20 cellular contexts compared by ENCODE assay signal in the genomic region with DNA sequence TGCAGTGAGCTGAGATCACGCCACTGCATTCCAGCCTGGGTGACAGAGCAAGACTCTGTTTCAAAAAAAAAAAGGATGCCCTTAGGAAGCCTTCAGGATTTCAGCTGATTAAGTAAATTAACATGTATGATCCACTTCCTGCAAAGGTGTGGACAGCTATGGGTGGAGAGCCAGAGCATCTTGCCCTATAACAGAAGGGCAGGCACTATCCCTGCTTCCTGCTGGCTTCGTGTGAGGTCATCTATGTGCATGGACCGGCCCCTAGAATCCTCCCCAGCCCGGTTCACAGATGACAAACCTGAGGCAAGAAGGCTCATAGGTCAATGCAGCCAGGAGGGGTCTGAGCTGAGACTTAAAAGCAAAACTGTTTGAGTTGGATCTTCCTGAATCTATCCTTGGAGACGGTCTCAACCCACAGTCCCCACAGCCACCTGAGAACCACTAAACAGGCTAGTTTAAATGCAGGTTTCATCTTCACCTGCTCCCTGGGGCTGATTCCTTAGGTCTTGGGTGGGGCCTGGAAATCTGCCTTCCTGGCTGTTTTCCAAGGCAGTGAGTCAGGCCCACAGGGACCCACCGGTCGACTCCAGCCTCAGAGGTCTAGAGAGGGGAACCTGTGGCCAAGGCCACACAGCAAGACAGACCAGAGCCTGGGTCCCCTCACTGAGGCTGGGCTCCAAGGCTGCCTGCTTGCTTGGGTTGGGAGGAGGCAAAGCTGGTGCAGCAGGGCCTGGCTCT. TPM values are rescaled to one million over a fixed set of nuclear protein-coding genes. Genes with fewer than 3 reads are reported as not detected.
DNase-seq lines count a peak whose midpoint lies in the region; ATAC-seq and TF ChIP-seq lines count a peak whose summit lies in the region.
"Had no signal": no experiment of that assay in that cellular context is flagged by ENCODE, and none has a peak within 500 bp of the region (broad histone marks: within the 10 kb centered on the region; RNA-seq: fewer than 3 reads in every experiment).

No MANE protein-coding gene starts in this region.

- peaks cover 27% of the 10 kb centered on the region for H3F3A ChIP-seq in PC-9 (ENCODE audit: insufficient read depth, low read depth)

- DNase-seq in PC-9 = peak; percentile 68 to 97
- DNase-seq in memory B cell (ENCODE audit: low spot score in 2 of 2) = no peak
- no peak for DNase-seq in NCI-H774 (lab: John Stamatoyannopoulos, UW)
- no peak for DNase-seq in right lobe of liver
- no peak for DNase-seq in activated CD8-positive, alpha-beta T cell treated with anti-CD3 and anti-CD28 coated beads for 36 hours
- no peak for DNase-seq in effector CD4-positive, alpha-beta T cell
- DNase-seq: activated CD8-positive, alpha-beta memory T cell treated with anti-CD3 and anti-CD28 coated beads for 24 hours; activated effector memory CD4-positive, alpha-beta T cell treated with anti-CD3 and anti-CD28 coated beads, Interleukin-2, amount 50 U/mL, for 16 hours; anterior cingulate cortex; colonic mucosa; IMR-90; NCI-H2227 treated with DMSO at 0.1 percent for 48 hours; OCI-M1; small intestine; stimulated activated naive CD8-positive, alpha-beta T cell treated with anti-CD3 and anti-CD28 coated beads, Interleukin-15, Interleukin-2, amounts not matched to agents 100 U/mL and 50 U/mL, for 24 hours had no signal

- peak overlapping the region; percentile 60 for H3K4me2 ChIP-seq in PC-9

- WGBS in right lobe of liver (ENCODE audit: insufficient coverage, low coverage, low lambda C conversion rate, missing lambda C conversion rate) = 88% methylated on average over 1 of the region's 7 CpGs

- intact Hi-C loops in PC-9 (cut with micrococcal nuclease; ENCODE audit: unreplicated experiment) (loop anchor here (1.0 kb wide), 1 partner anchor 97 kb away; no protein-coding TSS in a partner anchor), right lobe of liver (cut with DNase I) (no loop called here)
- intact Hi-C loops in activated CD8-positive, alpha-beta T cell treated with anti-CD3 and anti-CD28 coated beads for 36 hours (cut with micrococcal nuclease) = no loop called here

- peak overlapping the region; percentile 26; the same call in 1 of the 2 replicates for H2AFZ ChIP-seq in PC-9
- H2AFZ ChIP-seq: parathyroid adenoma had no signal

- POLR2A ChIA-PET in PC-9 (lab: Charles Lee; ENCODE audit: unreplicated experiment) = no interaction called here
- POLR2A ChIA-PET in activated CD8-positive, alpha-beta T cell treated with anti-CD3 and anti-CD28 coated beads for 36 hours (lab: Charles Lee) = no interaction called here

- no peak overlapping the region for H3K4me3 Mint-ChIP-seq in memory B cell
- H3K4me3 Mint-ChIP-seq in activated CD8-positive, alpha-beta T cell treated with anti-CD3 and anti-CD28 coated beads for 36 hours = no peak overlapping the region

- ATAC-seq in GM18511 (IDR thresholded peaks at IDR 0.05; ENCODE audit: unreplicated experiment) = peak; percentile 17
- peak; percentile 9 for ATAC-seq in HG02943 (IDR thresholded peaks at IDR 0.05; ENCODE audit: low read depth, unreplicated experiment)
- no peak for ATAC-seq in memory B cell (ENCODE audit: low read depth)
- no peak for ATAC-seq in right lobe of liver
- ATAC-seq in activated CD8-positive, alpha-beta T cell treated with anti-CD3 and anti-CD28 coated beads for 36 hours = no peak
- ATAC-seq: stimulated activated naive CD8-positive, alpha-beta T cell treated with anti-CD3 and anti-CD28 coated beads, Interleukin-15, Interleukin-2, amounts not matched to agents 100 U/mL and 50 U/mL, for 24 hours had no signal

- H3K9me2 ChIP-seq in PC-9 (ENCODE audit: insufficient read depth) = no peaks in the 10 kb centered on the region

- H3K79me2 ChIP-seq in PC-9 (ENCODE audit: low read depth) = no peaks in the 10 kb centered on the region
- H3K79me2 ChIP-seq: parathyroid adenoma had no signal

- H3K9me3 ChIP-seq in PC-9 (ENCODE audit: insufficient read depth, low read depth) (no peaks in the 10 kb centered on the region), right lobe of liver (no peaks in the 10 kb centered on the region)
- H3K9me3 ChIP-seq: colonic mucosa, esophagus muscularis mucosa had no signal

- no peaks in the 10 kb centered on the region for H3K36me3 Mint-ChIP-seq in memory B cell
- no peaks in the 10 kb centered on the region for H3K36me3 Mint-ChIP-seq in activated CD8-positive, alpha-beta T cell treated with anti-CD3 and anti-CD28 coated beads for 36 hours (ENCODE audit: low read depth)

- peaks cover 54% of the 10 kb centered on the region for H3K4me1 Mint-ChIP-seq in memory B cell
- H3K4me1 Mint-ChIP-seq in activated CD8-positive, alpha-beta T cell treated with anti-CD3 and anti-CD28 coated beads for 36 hours (ENCODE audit: low read depth) = peaks cover 11% of the 10 kb centered on the region

- CTCF ChIA-PET in PC-9 (lab: Charles Lee) = no interaction called here
- CTCF ChIA-PET in activated CD8-positive, alpha-beta T cell treated with anti-CD3 and anti-CD28 coated beads for 36 hours (lab: Charles Lee) = no interaction called here

- H4K20me1 ChIP-seq in PC-9 (ENCODE audit: insufficient read depth) = no peaks in the 10 kb centered on the region

- H3K4me1 ChIP-seq in PC-9 (replicated peaks; ENCODE audit: insufficient read depth) (peaks cover 67% of the 10 kb centered on the region), right lobe of liver (no peaks in the 10 kb centered on the region)
- H3K4me1 ChIP-seq: colonic mucosa, esophagus muscularis mucosa, parathyroid adenoma had no signal

- H3K9me3 Mint-ChIP-seq in memory B cell = no peaks in the 10 kb centered on the region
- no peaks in the 10 kb centered on the region for H3K9me3 Mint-ChIP-seq in activated CD8-positive, alpha-beta T cell treated with anti-CD3 and anti-CD28 coated beads for 36 hours

- BruUV-seq in PC-9 (replicated peaks; lab: Mats Ljungman, UMichigan) = no TSS peak

- peak overlapping the region; percentile 63 for H3K27ac Mint-ChIP-seq in memory B cell
- H3K27ac Mint-ChIP-seq in activated CD8-positive, alpha-beta T cell treated with anti-CD3 and anti-CD28 coated beads for 36 hours = no peak overlapping the region

- H3K4me3 ChIP-seq in PC-9 (no peak overlapping the region), right lobe of liver (no peak overlapping the region)
- H3K4me3 ChIP-seq: colonic mucosa, esophagus muscularis mucosa had no signal

- H3K36me3 ChIP-seq in PC-9 (ENCODE audit: low read depth) (no peaks in the 10 kb centered on the region), right lobe of liver (no peaks in the 10 kb centered on the region)
- H3K36me3 ChIP-seq: colonic mucosa, esophagus muscularis mucosa had no signal

- H3K27me3 ChIP-seq in PC-9 (ENCODE audit: insufficient read depth, low read depth) = no peaks in the 10 kb centered on the region
- H3K27me3 ChIP-seq in right lobe of liver = no peaks in the 10 kb centered on the region
- H3K27me3 ChIP-seq: colonic mucosa, esophagus muscularis mucosa had no signal

- no peak for TF ChIP-seq POLR2A in right lobe of liver (IDR thresholded peaks at IDR 0.05)

- peak overlapping the region; percentile 84 for H3K27ac ChIP-seq in PC-9
- no peak overlapping the region for H3K27ac ChIP-seq in right lobe of liver
- H3K27ac ChIP-seq: colonic mucosa, esophagus muscularis mucosa, parathyroid adenoma had no signal

- H3K27me3 Mint-ChIP-seq in memory B cell = no peaks in the 10 kb centered on the region
- no peaks in the 10 kb centered on the region for H3K27me3 Mint-ChIP-seq in activated CD8-positive, alpha-beta T cell treated with anti-CD3 and anti-CD28 coated beads for 36 hours

- TF ChIP-seq CTCF in PC-9 (conservative IDR thresholded peaks at IDR 0.05) = no peak
- TF ChIP-seq CTCF in right lobe of liver (IDR thresholded peaks at IDR 0.05) = no peak
- no peak for TF ChIP-seq CTCF in activated CD8-positive, alpha-beta T cell treated with anti-CD3 and anti-CD28 coated beads for 36 hours (IDR thresholded peaks at IDR 0.05)

RNA-seq across cellular contexts. Expression of gene MPEG1, which starts 55.2 kb away (rescaled TPM):
- total RNA-seq in PC-9 (2021) (not detected in 2 replicates), right lobe of liver (10 to 100 TPM in 2 of 6 experiments, 1 to 10 TPM in 4; 5.6 to 22.6 (median 7.4) TPM)
- not detected for total RNA-seq in activated CD8-positive, alpha-beta T cell treated with anti-CD3 and anti-CD28 coated beads for 36 hours
- total RNA-seq: IMR-90, kidney epithelial cell had no signal

Comparison
In these comparisons a context has a peak if more than half of its experiments do, and no peak if none do; other contexts are left out.
1. ATAC-seq: peak in GM18511 (single experiment) and HG02943 (single experiment); none in memory B cell (single experiment), right lobe of liver (0 of 4) and activated CD8-positive, alpha-beta T cell treated with anti-CD3 and anti-CD28 coated beads for 36 hours (single experiment).
2. DNase-seq: peak in PC-9 (2 of 2); none in memory B cell (0 of 2), NCI-H774 (single experiment), right lobe of liver (0 of 3), activated CD8-positive, alpha-beta T cell treated with anti-CD3 and anti-CD28 coated beads for 36 hours (single experiment) and effector CD4-positive, alpha-beta T cell (single experiment).